ENCODE assay signal across 1 cellular context in genomic region chr1:245079021-245079609, GRCh38.
TF ChIP-seq lines count a peak whose summit lies in the region.

No MANE protein-coding gene starts in this region.

TF ChIP-seq in endothelial cell of umbilical vein, 7 proteins besides CTCF, POLR2A, EP300 and RAD21 (continued from another document):
- TF ChIP-seq JUN (IDR thresholded peaks at IDR 0.05; ENCODE audit: borderline replicate concordance, insufficient read depth, insufficient read length, low read depth) = no peak
